Comparison of ENCODE assay signal across 1 cellular context in the genomic region with DNA sequence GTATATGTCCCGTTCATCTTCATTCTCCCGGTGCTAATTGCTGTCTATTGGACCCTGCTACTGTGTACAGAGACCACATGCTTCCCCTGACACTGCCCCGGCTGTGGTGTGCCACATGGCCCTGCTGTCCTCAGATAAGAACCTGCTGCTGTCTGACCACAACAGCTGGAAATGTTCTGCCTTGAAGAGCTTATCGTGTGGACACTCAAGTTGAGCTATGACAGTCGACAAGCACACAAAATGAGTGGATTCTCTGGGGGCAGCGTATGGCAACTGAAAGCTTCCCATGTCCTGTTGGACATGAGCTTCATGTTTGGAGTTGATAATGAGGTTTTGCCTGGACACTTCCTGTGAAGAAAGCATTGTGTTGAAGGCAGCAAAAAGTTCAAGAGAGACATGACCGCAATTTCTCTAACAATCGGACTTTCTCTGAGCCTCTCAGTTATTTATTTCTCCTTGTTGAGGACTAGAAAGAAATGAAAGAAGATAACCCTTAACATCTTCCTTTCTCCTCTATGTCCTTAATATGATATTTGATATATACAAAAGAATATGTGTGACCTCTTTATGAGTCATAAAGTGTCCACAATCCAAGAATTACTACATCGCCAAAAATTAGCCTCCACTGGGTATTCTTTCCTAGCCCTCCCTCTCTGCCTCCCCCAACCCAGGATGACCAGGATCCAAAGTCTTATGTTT.
TF ChIP-seq lines count a peak whose summit lies in the region.

No MANE protein-coding gene starts in this region.

TF ChIP-seq in K562, 482 proteins besides CTCF, POLR2A, EP300 and RAD21 (continued from another document and continues in another):
- no peak for TF ChIP-seq SRSF9 (IDR thresholded peaks at IDR 0.05; ENCODE audit: borderline replicate concordance, low read depth, low read length)
- TF ChIP-seq TEAD1 (CRISPR knock-in tag; IDR thresholded peaks at IDR 0.05), result peak in 1 of 2 experiments; percentile 91; a peak in 2 of 4 replicates
- 0 out of 2 replicates have a peak, but pooled peaks have one; percentile 29 for TF ChIP-seq GABPB1 (CRISPR knock-in tag; IDR thresholded peaks at IDR 0.05)
- peak in 1 of 2 experiments; percentile 98; a peak in 3 of 4 replicates for TF ChIP-seq HDAC1 (IDR thresholded peaks at IDR 0.05)
- TF ChIP-seq ESRRB (CRISPR knock-in tag; IDR thresholded peaks at IDR 0.05; ENCODE audit: borderline replicate concordance), result no peak
- 0 out of 2 replicates have a peak, but pooled peaks have one; percentile 50 for TF ChIP-seq TEAD2 (tag; IDR thresholded peaks at IDR 0.05)
- TF ChIP-seq TAF9B (IDR thresholded peaks at IDR 0.05; ENCODE audit: partially characterized antibody), result peak; percentile 97
- TF ChIP-seq KDM2B (CRISPR knock-in tag; IDR thresholded peaks at IDR 0.05), result no peak
- peak; percentile 27; the same call in 1 of the 2 replicates for TF ChIP-seq GATAD2B (IDR thresholded peaks at IDR 0.05; ENCODE audit: borderline replicate concordance)
- no peak for TF ChIP-seq RBM15 (IDR thresholded peaks at IDR 0.05; ENCODE audit: insufficient read depth, low read length)
- no peak for TF ChIP-seq ZFP1 (CRISPR knock-in tag; IDR thresholded peaks at IDR 0.05)
- no peak for TF ChIP-seq SREBF2 (CRISPR knock-in tag; IDR thresholded peaks at IDR 0.05)
- peak; percentile 64 for TF ChIP-seq TAF1 (IDR thresholded peaks at IDR 0.05; ENCODE audit: control insufficient read depth, extremely low read depth, insufficient read depth, low read length, severe bottlenecking)
- TF ChIP-seq ESRRA (IDR thresholded peaks at IDR 0.05; ENCODE audit: borderline replicate concordance, low read depth), result peak; percentile 98; the same call in 1 of the 2 replicates
- no peak for TF ChIP-seq ARHGAP35 (IDR thresholded peaks at IDR 0.05; ENCODE audit: partially characterized antibody)
- peak; percentile 94 for TF ChIP-seq ERF (CRISPR knock-in tag; IDR thresholded peaks at IDR 0.05)
- TF ChIP-seq RFX5 (IDR thresholded peaks at IDR 0.05; ENCODE audit: low read depth, low read length), result no peak
- TF ChIP-seq CTCFL (IDR thresholded peaks at IDR 0.05; ENCODE audit: borderline replicate concordance, insufficient read depth, low read depth, low read length, poor library complexity, severe bottlenecking), result no peak
- TF ChIP-seq ZNF124 (CRISPR knock-in tag; IDR thresholded peaks at IDR 0.05), result no peak
- TF ChIP-seq, protein P1, sequence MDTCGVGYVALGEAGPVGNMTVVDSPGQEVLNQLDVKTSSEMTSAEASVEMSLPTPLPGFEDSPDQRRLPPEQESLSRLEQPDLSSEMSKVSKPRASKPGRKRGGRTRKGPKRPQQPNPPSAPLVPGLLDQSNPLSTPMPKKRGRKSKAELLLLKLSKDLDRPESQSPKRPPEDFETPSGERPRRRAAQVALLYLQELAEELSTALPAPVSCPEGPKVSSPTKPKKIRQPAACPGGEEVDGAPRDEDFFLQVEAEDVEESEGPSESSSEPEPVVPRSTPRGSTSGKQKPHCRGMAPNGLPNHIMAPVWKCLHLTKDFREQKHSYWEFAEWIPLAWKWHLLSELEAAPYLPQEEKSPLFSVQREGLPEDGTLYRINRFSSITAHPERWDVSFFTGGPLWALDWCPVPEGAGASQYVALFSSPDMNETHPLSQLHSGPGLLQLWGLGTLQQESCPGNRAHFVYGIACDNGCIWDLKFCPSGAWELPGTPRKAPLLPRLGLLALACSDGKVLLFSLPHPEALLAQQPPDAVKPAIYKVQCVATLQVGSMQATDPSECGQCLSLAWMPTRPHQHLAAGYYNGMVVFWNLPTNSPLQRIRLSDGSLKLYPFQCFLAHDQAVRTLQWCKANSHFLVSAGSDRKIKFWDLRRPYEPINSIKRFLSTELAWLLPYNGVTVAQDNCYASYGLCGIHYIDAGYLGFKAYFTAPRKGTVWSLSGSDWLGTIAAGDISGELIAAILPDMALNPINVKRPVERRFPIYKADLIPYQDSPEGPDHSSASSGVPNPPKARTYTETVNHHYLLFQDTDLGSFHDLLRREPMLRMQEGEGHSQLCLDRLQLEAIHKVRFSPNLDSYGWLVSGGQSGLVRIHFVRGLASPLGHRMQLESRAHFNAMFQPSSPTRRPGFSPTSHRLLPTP (IDR thresholded peaks at IDR 0.05; ENCODE audit: borderline replicate concordance, extremely low read depth, insufficient read length), result no peak
- no peak for TF ChIP-seq ZNF764 (CRISPR knock-in tag; IDR thresholded peaks at IDR 0.05; ENCODE audit: low read depth)
- TF ChIP-seq SMAD3 (CRISPR knock-in tag; conservative IDR thresholded peaks at IDR 0.05), result peak; percentile 91
- peak; percentile 89 for TF ChIP-seq PTBP1 (IDR thresholded peaks at IDR 0.05; ENCODE audit: low read depth, low read length)
- no peak for TF ChIP-seq YY1 (IDR thresholded peaks at IDR 0.05; ENCODE audit: borderline replicate concordance in 1 of 3, control insufficient read depth in 1 of 3, extremely low read depth in 1 of 3, insufficient read depth in 3 of 3, insufficient read length in 1 of 3, insufficient replicate concordance in 2 of 3, low read depth in 1 of 3, low read length in 2 of 3)
- TF ChIP-seq ZNF41 (CRISPR knock-in tag; conservative IDR thresholded peaks at IDR 0.05), result no peak
- TF ChIP-seq ZNF311 (CRISPR knock-in tag; IDR thresholded peaks at IDR 0.05), result peak; percentile 75; the same call in 1 of the 2 replicates
- peak; percentile 80 to 89 for TF ChIP-seq MAZ (CRISPR knock-in tag; conservative IDR thresholded peaks at IDR 0.05 in 1 of 2, IDR thresholded peaks at IDR 0.05 in 1 of 2)
- TF ChIP-seq FOSL1 (tag; conservative IDR thresholded peaks at IDR 0.05), result peak; percentile 90
- TF ChIP-seq ZKSCAN3 (CRISPR knock-in tag; IDR thresholded peaks at IDR 0.05), result no peak
- peak; percentile 93; the same call in 1 of the 2 replicates for TF ChIP-seq HDAC2 (IDR thresholded peaks at IDR 0.05)
- peak; percentile 91 for TF ChIP-seq ATF7 (IDR thresholded peaks at IDR 0.05)
- TF ChIP-seq FOS (IDR thresholded peaks at IDR 0.05; ENCODE audit: extremely low read depth, insufficient read length), result no peak
- no peak for TF ChIP-seq PRPF4 (IDR thresholded peaks at IDR 0.05; ENCODE audit: insufficient read depth, low read depth, low read length, poor library complexity, severe bottlenecking)
- TF ChIP-seq, protein P2, sequence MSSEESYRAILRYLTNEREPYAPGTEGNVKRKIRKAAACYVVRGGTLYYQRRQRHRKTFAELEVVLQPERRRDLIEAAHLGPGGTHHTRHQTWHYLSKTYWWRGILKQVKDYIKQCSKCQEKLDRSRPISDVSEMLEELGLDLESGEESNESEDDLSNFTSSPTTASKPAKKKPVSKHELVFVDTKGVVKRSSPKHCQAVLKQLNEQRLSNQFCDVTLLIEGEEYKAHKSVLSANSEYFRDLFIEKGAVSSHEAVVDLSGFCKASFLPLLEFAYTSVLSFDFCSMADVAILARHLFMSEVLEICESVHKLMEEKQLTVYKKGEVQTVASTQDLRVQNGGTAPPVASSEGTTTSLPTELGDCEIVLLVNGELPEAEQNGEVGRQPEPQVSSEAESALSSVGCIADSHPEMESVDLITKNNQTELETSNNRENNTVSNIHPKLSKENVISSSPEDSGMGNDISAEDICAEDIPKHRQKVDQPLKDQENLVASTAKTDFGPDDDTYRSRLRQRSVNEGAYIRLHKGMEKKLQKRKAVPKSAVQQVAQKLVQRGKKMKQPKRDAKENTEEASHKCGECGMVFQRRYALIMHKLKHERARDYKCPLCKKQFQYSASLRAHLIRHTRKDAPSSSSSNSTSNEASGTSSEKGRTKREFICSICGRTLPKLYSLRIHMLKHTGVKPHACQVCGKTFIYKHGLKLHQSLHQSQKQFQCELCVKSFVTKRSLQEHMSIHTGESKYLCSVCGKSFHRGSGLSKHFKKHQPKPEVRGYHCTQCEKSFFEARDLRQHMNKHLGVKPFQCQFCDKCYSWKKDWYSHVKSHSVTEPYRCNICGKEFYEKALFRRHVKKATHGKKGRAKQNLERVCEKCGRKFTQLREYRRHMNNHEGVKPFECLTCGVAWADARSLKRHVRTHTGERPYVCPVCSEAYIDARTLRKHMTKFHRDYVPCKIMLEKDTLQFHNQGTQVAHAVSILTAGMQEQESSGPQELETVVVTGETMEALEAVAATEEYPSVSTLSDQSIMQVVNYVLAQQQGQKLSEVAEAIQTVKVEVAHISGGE (CRISPR knock-in tag; IDR thresholded peaks at IDR 0.05), result peak in 1 of 3 experiments; percentile 81; a peak in 2 of 6 replicates
- no peak for TF ChIP-seq CEBPB (tag; IDR thresholded peaks at IDR 0.05)
- TF ChIP-seq TBL1XR1 (IDR thresholded peaks at IDR 0.05; ENCODE audit: low read length in 2 of 2), result peak; percentile 89 to 97; a peak in 3 of 4 replicates
- TF ChIP-seq, protein P3, sequence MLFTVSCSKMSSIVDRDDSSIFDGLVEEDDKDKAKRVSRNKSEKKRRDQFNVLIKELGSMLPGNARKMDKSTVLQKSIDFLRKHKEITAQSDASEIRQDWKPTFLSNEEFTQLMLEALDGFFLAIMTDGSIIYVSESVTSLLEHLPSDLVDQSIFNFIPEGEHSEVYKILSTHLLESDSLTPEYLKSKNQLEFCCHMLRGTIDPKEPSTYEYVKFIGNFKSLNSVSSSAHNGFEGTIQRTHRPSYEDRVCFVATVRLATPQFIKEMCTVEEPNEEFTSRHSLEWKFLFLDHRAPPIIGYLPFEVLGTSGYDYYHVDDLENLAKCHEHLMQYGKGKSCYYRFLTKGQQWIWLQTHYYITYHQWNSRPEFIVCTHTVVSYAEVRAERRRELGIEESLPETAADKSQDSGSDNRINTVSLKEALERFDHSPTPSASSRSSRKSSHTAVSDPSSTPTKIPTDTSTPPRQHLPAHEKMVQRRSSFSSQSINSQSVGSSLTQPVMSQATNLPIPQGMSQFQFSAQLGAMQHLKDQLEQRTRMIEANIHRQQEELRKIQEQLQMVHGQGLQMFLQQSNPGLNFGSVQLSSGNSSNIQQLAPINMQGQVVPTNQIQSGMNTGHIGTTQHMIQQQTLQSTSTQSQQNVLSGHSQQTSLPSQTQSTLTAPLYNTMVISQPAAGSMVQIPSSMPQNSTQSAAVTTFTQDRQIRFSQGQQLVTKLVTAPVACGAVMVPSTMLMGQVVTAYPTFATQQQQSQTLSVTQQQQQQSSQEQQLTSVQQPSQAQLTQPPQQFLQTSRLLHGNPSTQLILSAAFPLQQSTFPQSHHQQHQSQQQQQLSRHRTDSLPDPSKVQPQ (CRISPR knock-in tag; IDR thresholded peaks at IDR 0.05; ENCODE audit: borderline replicate concordance), result no peak
- peak; percentile 58; the same call in 1 of the 2 replicates for TF ChIP-seq NR2C1 (IDR thresholded peaks at IDR 0.05)
- peak; percentile 77 for TF ChIP-seq NR2C1 (tag; IDR thresholded peaks at IDR 0.05)
- no peak for TF ChIP-seq RERE (CRISPR knock-in tag; IDR thresholded peaks at IDR 0.05; ENCODE audit: borderline replicate concordance)
- TF ChIP-seq GATA2 (CRISPR knock-in tag; IDR thresholded peaks at IDR 0.05), result peak; percentile 98
- TF ChIP-seq SMAD2 (IDR thresholded peaks at IDR 0.05; ENCODE audit: low read depth, low read length), result no peak
- TF ChIP-seq XRCC4 (IDR thresholded peaks at IDR 0.05; ENCODE audit: extremely low read depth, insufficient read depth, insufficient read length), result no peak
- TF ChIP-seq, protein P4, sequence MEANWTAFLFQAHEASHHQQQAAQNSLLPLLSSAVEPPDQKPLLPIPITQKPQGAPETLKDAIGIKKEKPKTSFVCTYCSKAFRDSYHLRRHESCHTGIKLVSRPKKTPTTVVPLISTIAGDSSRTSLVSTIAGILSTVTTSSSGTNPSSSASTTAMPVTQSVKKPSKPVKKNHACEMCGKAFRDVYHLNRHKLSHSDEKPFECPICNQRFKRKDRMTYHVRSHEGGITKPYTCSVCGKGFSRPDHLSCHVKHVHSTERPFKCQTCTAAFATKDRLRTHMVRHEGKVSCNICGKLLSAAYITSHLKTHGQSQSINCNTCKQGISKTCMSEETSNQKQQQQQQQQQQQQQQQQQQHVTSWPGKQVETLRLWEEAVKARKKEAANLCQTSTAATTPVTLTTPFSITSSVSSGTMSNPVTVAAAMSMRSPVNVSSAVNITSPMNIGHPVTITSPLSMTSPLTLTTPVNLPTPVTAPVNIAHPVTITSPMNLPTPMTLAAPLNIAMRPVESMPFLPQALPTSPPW (CRISPR knock-in tag; IDR thresholded peaks at IDR 0.05), result peak; percentile 82
